Comparison of ENCODE assay signal across 7 cellular contexts in genomic region chr19:14544977-14545715, GRCh38. TPM values are rescaled to one million over a fixed set of nuclear protein-coding genes. Genes with fewer than 3 reads are reported as not detected.
DNase-seq lines count a peak whose midpoint lies in the region; ATAC-seq and TF ChIP-seq lines count a peak whose summit lies in the region.
"Had no signal": no experiment of that assay in that cellular context is flagged by ENCODE, and none has a peak within 500 bp of the region (broad histone marks: within the 10 kb centered on the region; RNA-seq: fewer than 3 reads in every experiment).

No MANE protein-coding gene starts in this region.

- H3K27me3 ChIP-seq in body of pancreas: no peaks in the 10 kb centered on the region

- no peak overlapping the region for H3K4me3 ChIP-seq in body of pancreas

- intact Hi-C loops in body of pancreas (cut with DNase I): no loop called here

- TF ChIP-seq EP300 in Ishikawa (IDR thresholded peaks at IDR 0.05; ENCODE audit: borderline replicate concordance): peak; percentile 34; the same call in 1 of the 2 replicates

- H3K4me1 ChIP-seq in body of pancreas: no peaks in the 10 kb centered on the region

- H3K9me3 ChIP-seq in body of pancreas: no peaks in the 10 kb centered on the region

- H3K36me3 ChIP-seq in body of pancreas (replicated peaks in 1 of 2; ENCODE audit: insufficient read depth in 1 of 2, low read depth in 2 of 2): no peaks in the 10 kb centered on the region

- TF ChIP-seq RAD21 in Ishikawa (IDR thresholded peaks at IDR 0.05; ENCODE audit: low read depth): no peak

- no peak overlapping the region for H3K27ac ChIP-seq in body of pancreas

- no peak for TF ChIP-seq CTCF in body of pancreas (IDR thresholded peaks at IDR 0.05)

- peak; percentile 34 to 81 (median 68) for DNase-seq in body of pancreas
- DNase-seq in occipital lobe (lab: John Stamatoyannopoulos, UW): peak; percentile 88
- no peak for DNase-seq in activated CD4-positive, alpha-beta T cell treated with anti-CD3 and anti-CD28 coated beads for 4 hours
- DNase-seq in activated effector memory CD4-positive, alpha-beta T cell treated with Interleukin-2 at 50 U/mL for 16 hours: no peak
- DNase-seq: activated effector memory CD4-positive, alpha-beta T cell treated with anti-CD3 and anti-CD28 coated beads, Interleukin-2, amount 50 U/mL, for 16 hours had no signal

- TF ChIP-seq POLR2A in body of pancreas (IDR thresholded peaks at IDR 0.05): no peak

- ATAC-seq in body of pancreas (peak; percentile 54), HG03139 (IDR thresholded peaks at IDR 0.05; ENCODE audit: unreplicated experiment) (no peak)

- 55 to 65% methylated on average over 19 to 21 of the region's 21 CpGs for WGBS in body of pancreas, 2 donors

TF ChIP-seq in Ishikawa, 13 proteins besides CTCF, POLR2A, EP300 and RAD21:
- TF ChIP-seq FOXM1 (IDR thresholded peaks at IDR 0.05; ENCODE audit: borderline replicate concordance, low read depth): no peak
- TF ChIP-seq, protein P1, sequence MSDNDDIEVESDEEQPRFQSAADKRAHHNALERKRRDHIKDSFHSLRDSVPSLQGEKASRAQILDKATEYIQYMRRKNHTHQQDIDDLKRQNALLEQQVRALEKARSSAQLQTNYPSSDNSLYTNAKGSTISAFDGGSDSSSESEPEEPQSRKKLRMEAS (IDR thresholded peaks at IDR 0.05): peak; percentile 78
- TF ChIP-seq YY1 (IDR thresholded peaks at IDR 0.05; ENCODE audit: low read depth): no peak
- no peak for TF ChIP-seq EGR1 (IDR thresholded peaks at IDR 0.05)
- TF ChIP-seq TEAD4 (IDR thresholded peaks at IDR 0.05): peak; percentile 49; the same call in 1 of the 2 replicates
- no peak for TF ChIP-seq CREB1 (IDR thresholded peaks at IDR 0.05; ENCODE audit: low read depth)
- TF ChIP-seq, protein P2, sequence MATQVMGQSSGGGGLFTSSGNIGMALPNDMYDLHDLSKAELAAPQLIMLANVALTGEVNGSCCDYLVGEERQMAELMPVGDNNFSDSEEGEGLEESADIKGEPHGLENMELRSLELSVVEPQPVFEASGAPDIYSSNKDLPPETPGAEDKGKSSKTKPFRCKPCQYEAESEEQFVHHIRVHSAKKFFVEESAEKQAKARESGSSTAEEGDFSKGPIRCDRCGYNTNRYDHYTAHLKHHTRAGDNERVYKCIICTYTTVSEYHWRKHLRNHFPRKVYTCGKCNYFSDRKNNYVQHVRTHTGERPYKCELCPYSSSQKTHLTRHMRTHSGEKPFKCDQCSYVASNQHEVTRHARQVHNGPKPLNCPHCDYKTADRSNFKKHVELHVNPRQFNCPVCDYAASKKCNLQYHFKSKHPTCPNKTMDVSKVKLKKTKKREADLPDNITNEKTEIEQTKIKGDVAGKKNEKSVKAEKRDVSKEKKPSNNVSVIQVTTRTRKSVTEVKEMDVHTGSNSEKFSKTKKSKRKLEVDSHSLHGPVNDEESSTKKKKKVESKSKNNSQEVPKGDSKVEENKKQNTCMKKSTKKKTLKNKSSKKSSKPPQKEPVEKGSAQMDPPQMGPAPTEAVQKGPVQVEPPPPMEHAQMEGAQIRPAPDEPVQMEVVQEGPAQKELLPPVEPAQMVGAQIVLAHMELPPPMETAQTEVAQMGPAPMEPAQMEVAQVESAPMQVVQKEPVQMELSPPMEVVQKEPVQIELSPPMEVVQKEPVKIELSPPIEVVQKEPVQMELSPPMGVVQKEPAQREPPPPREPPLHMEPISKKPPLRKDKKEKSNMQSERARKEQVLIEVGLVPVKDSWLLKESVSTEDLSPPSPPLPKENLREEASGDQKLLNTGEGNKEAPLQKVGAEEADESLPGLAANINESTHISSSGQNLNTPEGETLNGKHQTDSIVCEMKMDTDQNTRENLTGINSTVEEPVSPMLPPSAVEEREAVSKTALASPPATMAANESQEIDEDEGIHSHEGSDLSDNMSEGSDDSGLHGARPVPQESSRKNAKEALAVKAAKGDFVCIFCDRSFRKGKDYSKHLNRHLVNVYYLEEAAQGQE (IDR thresholded peaks at IDR 0.05; ENCODE audit: low read depth): no peak
- peak; percentile 92 for TF ChIP-seq NFIC (IDR thresholded peaks at IDR 0.05)
- peak; percentile 83 for TF ChIP-seq TCF12 (IDR thresholded peaks at IDR 0.05; ENCODE audit: low read depth)
- TF ChIP-seq TAF1 (IDR thresholded peaks at IDR 0.05; ENCODE audit: low read depth): no peak
- peak; percentile 70 for TF ChIP-seq ZBTB7A (IDR thresholded peaks at IDR 0.05; ENCODE audit: low read depth)
- no peak; the same call in 1 of the 2 replicates for TF ChIP-seq CEBPB (IDR thresholded peaks at IDR 0.05)
- peak; percentile 46 for TF ChIP-seq USF1 (IDR thresholded peaks at IDR 0.05)

RNA-seq across cellular contexts. Expression of gene TECR, which starts 15.8 kb away (rescaled TPM):
- total RNA-seq in body of pancreas: 10 to 100 TPM; 26.2 to 28.7 TPM
- 12.8 TPM for total RNA-seq in occipital lobe

RNA-seq across cellular contexts. Expression of gene NDUFB7, which starts 26.7 kb away (rescaled TPM):
- 100 to 1,000 TPM; 121 to 206 TPM for total RNA-seq in body of pancreas
- 102 TPM for total RNA-seq in occipital lobe

RNA-seq across cellular contexts. Expression of gene DNAJB1, which starts 26.9 kb away (rescaled TPM):
- total RNA-seq in body of pancreas (10 to 100 TPM; 24.4 to 33.2 TPM), occipital lobe (33.5 TPM)

RNA-seq across cellular contexts. Expression of gene CLEC17A, which starts 37.7 kb away (rescaled TPM):
- total RNA-seq in body of pancreas: not detected
- 0.31 TPM for total RNA-seq in occipital lobe

RNA-seq across cellular contexts. Expression of gene GIPC1, which starts 49.2 kb away (rescaled TPM):
- total RNA-seq in body of pancreas (100 to 1,000 TPM in 1 of 2 donors, 10 to 100 TPM in 1; 34.5 to 120 TPM), occipital lobe (28.4 TPM)

Comparison
In these comparisons a context has a peak if more than half of its experiments do, and no peak if none do; other contexts are left out.
1. DNase-seq: peak in body of pancreas (4 of 4) and occipital lobe (single experiment); none in activated CD4-positive, alpha-beta T cell treated with anti-CD3 and anti-CD28 coated beads for 4 hours (0 of 2) and activated effector memory CD4-positive, alpha-beta T cell treated with Interleukin-2 at 50 U/mL for 16 hours (single experiment).